In genomic region chr2:177266955-177267354, GRCh38 we compare ENCODE assay signal across 8 cellular contexts. TPM values are rescaled to one million over a fixed set of nuclear protein-coding genes. Genes with fewer than 3 reads are reported as not detected.
DNase-seq lines count a peak whose midpoint lies in the region; ATAC-seq and TF ChIP-seq lines count a peak whose summit lies in the region.
"Not testable (repeated sequence)": the region's sequence is repeated elsewhere in the genome, so short reads cannot be mapped to it uniquely, and the experiment has no call there.

No MANE protein-coding gene starts in this region.

- not testable (repeated sequence) for H3K9me3 ChIP-seq in SJSA1 (replicated peaks); colonic mucosa; right lobe of liver; vagina

- WGBS in right lobe of liver (ENCODE audit: insufficient coverage, low coverage, low lambda C conversion rate, missing lambda C conversion rate), result 63% methylated on average over 2 of the region's 8 CpGs

- not testable (repeated sequence) for H3K9me3 Mint-ChIP-seq in GM23338; activated T-helper 17 cell treated with anti-CD3 and anti-CD28 coated beads, Interleukin-2, amount 50 U/mL, for 72 hours; naive thymus-derived CD8-positive, alpha-beta T cell; stimulated activated naive B cell treated with anti-CD40 and anti-IgM and Interleukin-4, amounts not matched to agents 10 μg/mL and 1 μg/mL and 100 μg/mL, for 72 hours

- not testable (repeated sequence) for TF ChIP-seq POLR2A in right lobe of liver (IDR thresholded peaks at IDR 0.05); vagina (IDR thresholded peaks at IDR 0.05)

- H3F3A ChIP-seq in GM23338 (replicated peaks; ENCODE audit: low read depth), result not testable (repeated sequence)

- H3K27me3 ChIP-seq in GM23338 (ENCODE audit: insufficient read depth); SJSA1 (replicated peaks); colonic mucosa; right lobe of liver; vagina: not testable (repeated sequence)

- not testable (repeated sequence) for ATAC-seq in GM23338; activated T-helper 17 cell treated with anti-CD3 and anti-CD28 coated beads, Interleukin-2, amount 50 U/mL, for 72 hours (replicated peaks); right lobe of liver; naive thymus-derived CD8-positive, alpha-beta T cell; stimulated activated naive B cell treated with anti-CD40 and anti-IgM and Interleukin-4, amounts not matched to agents 10 μg/mL and 1 μg/mL and 100 μg/mL, for 72 hours (replicated peaks)

- H3K4me3 ChIP-seq in GM23338, SJSA1, colonic mucosa, right lobe of liver, vagina: not testable (repeated sequence)

- peaks cover 36% of the 10 kb centered on the region for H3K4me1 Mint-ChIP-seq in GM23338
- H3K4me1 Mint-ChIP-seq in activated T-helper 17 cell treated with anti-CD3 and anti-CD28 coated beads, Interleukin-2, amount 50 U/mL, for 72 hours, result peaks cover 17% of the 10 kb centered on the region
- H3K4me1 Mint-ChIP-seq in naive thymus-derived CD8-positive, alpha-beta T cell, result peaks cover 11 to 29% (median 26%) of the 10 kb centered on the region in 4 donors
- H3K4me1 Mint-ChIP-seq in stimulated activated naive B cell treated with anti-CD40 and anti-IgM and Interleukin-4, amounts not matched to agents 10 μg/mL and 1 μg/mL and 100 μg/mL, for 72 hours, result peaks cover 17 to 26% of the 10 kb centered on the region in 2 donors

- H3K9ac ChIP-seq in colonic mucosa (ENCODE audit: low read depth in 2 of 2, low read length in 2 of 2), result peak overlapping the region in 1 of 2 donors; percentile 16

- not testable (repeated sequence) for H3K27ac ChIP-seq in GM23338 (ENCODE audit: low read depth)
- H3K27ac ChIP-seq in SJSA1 (peak overlapping the region; percentile 31; the same call in 1 of the 2 replicates), colonic mucosa (peak overlapping the region; percentile 100), right lobe of liver (peak overlapping the region in 2 of 3 donors; percentile 98 to 100), vagina (peak overlapping the region; percentile 62)

- H3K36me3 Mint-ChIP-seq in GM23338 (ENCODE audit: low read depth); naive thymus-derived CD8-positive, alpha-beta T cell: not testable (repeated sequence)
- H3K36me3 Mint-ChIP-seq in activated T-helper 17 cell treated with anti-CD3 and anti-CD28 coated beads, Interleukin-2, amount 50 U/mL, for 72 hours (ENCODE audit: low read depth), result peaks cover 26% of the 10 kb centered on the region
- peaks cover 10 to 12% of the 10 kb centered on the region in 2 donors for H3K36me3 Mint-ChIP-seq in stimulated activated naive B cell treated with anti-CD40 and anti-IgM and Interleukin-4, amounts not matched to agents 10 μg/mL and 1 μg/mL and 100 μg/mL, for 72 hours

- H3K4me3 Mint-ChIP-seq in GM23338; stimulated activated naive B cell treated with anti-CD40 and anti-IgM and Interleukin-4, amounts not matched to agents 10 μg/mL and 1 μg/mL and 100 μg/mL, for 72 hours: not testable (repeated sequence)
- H3K4me3 Mint-ChIP-seq in activated T-helper 17 cell treated with anti-CD3 and anti-CD28 coated beads, Interleukin-2, amount 50 U/mL, for 72 hours, result peak overlapping the region; percentile 95
- peak overlapping the region in 2 of 10 donors; percentile 42 to 51 for H3K4me3 Mint-ChIP-seq in naive thymus-derived CD8-positive, alpha-beta T cell

- not testable (repeated sequence) for TF ChIP-seq CTCF in GM23338 (conservative IDR thresholded peaks at IDR 0.05; ENCODE audit: low read depth in 2 of 2); colonic mucosa (IDR thresholded peaks at IDR 0.05); right lobe of liver (IDR thresholded peaks at IDR 0.05); vagina (IDR thresholded peaks at IDR 0.05)

- POLR2A ChIA-PET in naive thymus-derived CD8-positive, alpha-beta T cell (lab: Charles Lee), result interaction anchor here (4.8 to 5.5 kb wide), 3 partner anchors 27 to 53 kb away, joined by 123 to 213 read pairs (median 147); partner anchors contain the start of gene HNRNPA3

- H3K4me1 ChIP-seq in GM23338 (ENCODE audit: insufficient read depth) (peaks cover 24% of the 10 kb centered on the region), SJSA1 (replicated peaks) (peaks cover 62% of the 10 kb centered on the region), right lobe of liver (peaks cover 0 to 34% (median 10%) of the 10 kb centered on the region in 4 donors), vagina (peaks cover 39% of the 10 kb centered on the region)
- not testable (repeated sequence) for H3K4me1 ChIP-seq in colonic mucosa

- not testable (repeated sequence) for DNase-seq in GM23338 (ENCODE audit: low spot score); SJSA1 (ENCODE audit: low read depth in 1 of 2, low spot score in 2 of 2); right lobe of liver; naive thymus-derived CD8-positive, alpha-beta T cell; stimulated activated naive B cell treated with anti-CD40 and anti-IgM and Interleukin-4, amounts not matched to agents 10 μg/mL and 1 μg/mL and 100 μg/mL, for 72 hours; vagina (ENCODE audit: extremely low spot score in 2 of 2)
- peak; percentile 16 for DNase-seq in colonic mucosa

- H3K27me3 Mint-ChIP-seq in GM23338 (ENCODE audit: insufficient read depth, low read depth, poor library complexity); activated T-helper 17 cell treated with anti-CD3 and anti-CD28 coated beads, Interleukin-2, amount 50 U/mL, for 72 hours; naive thymus-derived CD8-positive, alpha-beta T cell; stimulated activated naive B cell treated with anti-CD40 and anti-IgM and Interleukin-4, amounts not matched to agents 10 μg/mL and 1 μg/mL and 100 μg/mL, for 72 hours: not testable (repeated sequence)

- H3K4me2 ChIP-seq in GM23338, result peak overlapping the region; percentile 90; the same call in 1 of the 2 replicates

- not testable (repeated sequence) for H3K27ac Mint-ChIP-seq in GM23338; activated T-helper 17 cell treated with anti-CD3 and anti-CD28 coated beads, Interleukin-2, amount 50 U/mL, for 72 hours
- peak overlapping the region in 6 of 10 donors; percentile 41 to 100 (median 99) for H3K27ac Mint-ChIP-seq in naive thymus-derived CD8-positive, alpha-beta T cell
- peak overlapping the region; percentile 16 for H3K27ac Mint-ChIP-seq in stimulated activated naive B cell treated with anti-CD40 and anti-IgM and Interleukin-4, amounts not matched to agents 10 μg/mL and 1 μg/mL and 100 μg/mL, for 72 hours

- H4K20me1 ChIP-seq in GM23338 (replicated peaks; ENCODE audit: insufficient read depth), result peaks cover 12% of the 10 kb centered on the region

- H3K36me3 ChIP-seq in GM23338 (ENCODE audit: insufficient read depth); colonic mucosa; right lobe of liver; vagina: not testable (repeated sequence)
- H3K36me3 ChIP-seq in SJSA1, result peaks cover 19% of the 10 kb centered on the region

- intact Hi-C loops in colonic mucosa (cut with DNase I); vagina (cut with DNase I): not testable (repeated sequence)
- intact Hi-C loops in right lobe of liver (cut with DNase I), result loop anchor here in 1 of 2 donors (10.0 kb wide), 1 partner anchor 102 kb away; no protein-coding TSS in a partner anchor

- peaks cover 14% of the 10 kb centered on the region for H3K79me2 ChIP-seq in GM23338 (replicated peaks; ENCODE audit: insufficient read depth)

- not testable (repeated sequence) for H3K9me2 ChIP-seq in GM23338 (ENCODE audit: insufficient read depth)

- H2AFZ ChIP-seq in GM23338, result not testable (repeated sequence)

RNA-seq across cellular contexts. Expression of gene NFE2L2, which starts 2.4 kb away (rescaled TPM):
- total RNA-seq in GM23338 (2014; rRNA removed; shearing (Covaris generic)), result 28.0 and 35.0 TPM in 2 replicates
- 37.8 and 39.1 TPM in 2 replicates for polyA plus RNA-seq in GM23338 (2016; fragmentation: Nextera tagmentation; extraction: Ambion mirVana)
- 65.8 and 119 TPM in 2 replicates for total RNA-seq in SJSA1 (2014; rRNA removed; shearing (Covaris generic))
- 10 to 100 TPM; 39.3 to 49.4 TPM for total RNA-seq in activated T-helper 17 cell treated with anti-CD3 and anti-CD28 coated beads, Interleukin-2, amount 50 U/mL, for 72 hours
- 10 to 100 TPM; 81.5 to 87.6 TPM for total RNA-seq in colonic mucosa
- total RNA-seq in right lobe of liver, result 10 to 100 TPM; 27.9 to 83.6 (median 35.6) TPM
- total RNA-seq in naive thymus-derived CD8-positive, alpha-beta T cell, result 10 to 100 TPM; 93.6 to 96.9 TPM
- 10 to 100 TPM; 48.2 to 57.8 (median 56.0) TPM for polyA plus RNA-seq in naive thymus-derived CD8-positive, alpha-beta T cell
- total RNA-seq in vagina, result 147 TPM

RNA-seq across cellular contexts. Expression of gene HNRNPA3, which starts 54.4 kb away (rescaled TPM):
- total RNA-seq in GM23338 (2014; rRNA removed; shearing (Covaris generic)), result 151 and 158 TPM in 2 replicates
- 290 and 376 TPM in 2 replicates for polyA plus RNA-seq in GM23338 (2016; fragmentation: Nextera tagmentation; extraction: Ambion mirVana)
- 48.1 and 73.1 TPM in 2 replicates for total RNA-seq in SJSA1 (2014; rRNA removed; shearing (Covaris generic))
- total RNA-seq in activated T-helper 17 cell treated with anti-CD3 and anti-CD28 coated beads, Interleukin-2, amount 50 U/mL, for 72 hours, result 100 to 1,000 TPM; 120 to 260 TPM
- total RNA-seq in colonic mucosa (100 to 1,000 TPM; 147 to 278 TPM), right lobe of liver (10 to 100 TPM; 22.4 to 70.4 (median 54.8) TPM), vagina (77.8 TPM)
- total RNA-seq in naive thymus-derived CD8-positive, alpha-beta T cell, result 100 to 1,000 TPM; 156 to 158 TPM
- polyA plus RNA-seq in naive thymus-derived CD8-positive, alpha-beta T cell, result 10 to 100 TPM; 47.6 to 56.6 (median 52.1) TPM
